Comparison of ENCODE assay signal across 8 cellular contexts in genomic region chr6:26032387-26033131, GRCh38. TPM values are rescaled to one million over a fixed set of nuclear protein-coding genes. Genes with fewer than 3 reads are reported as not detected.
DNase-seq lines count a peak whose midpoint lies in the region; ATAC-seq and TF ChIP-seq lines count a peak whose summit lies in the region.

No MANE protein-coding gene starts in this region.

- H3K9me3 Mint-ChIP-seq in activated naive CD8-positive, alpha-beta T cell (ENCODE audit: low read depth): no peaks in the 10 kb centered on the region

- H3K27me3 ChIP-seq in right atrium auricular region: no peaks in the 10 kb centered on the region

- peak overlapping the region; percentile 86 to 93 for H3K27ac ChIP-seq in right atrium auricular region

- H3K4me3 Mint-ChIP-seq in activated naive CD8-positive, alpha-beta T cell: peak overlapping the region; percentile 93

- H3K4me1 ChIP-seq in right atrium auricular region: peaks cover 0 to 25% of the 10 kb centered on the region in 2 donors

- TF ChIP-seq CTCF in NB4 (IDR thresholded peaks at IDR 0.05; ENCODE audit: low read depth, low read length) (no peak), right atrium auricular region (IDR thresholded peaks at IDR 0.05) (no peak), retinal pigment epithelial cell (conservative IDR thresholded peaks at IDR 0.05; ENCODE audit: low read depth, low read length) (no peak)

- peaks cover 40% of the 10 kb centered on the region for H3K4me1 Mint-ChIP-seq in activated naive CD8-positive, alpha-beta T cell (ENCODE audit: low read depth)

- H3K36me3 ChIP-seq in right atrium auricular region: no peaks in the 10 kb centered on the region

- no peak for TF ChIP-seq POLR2A in NB4 (IDR thresholded peaks at IDR 0.05; ENCODE audit: extremely low read depth, insufficient read length)

- peak overlapping the region; percentile 96 for H3K27ac Mint-ChIP-seq in activated naive CD8-positive, alpha-beta T cell

- DNase-seq in NCI-H2227 (lab: John Stamatoyannopoulos, UW; ENCODE audit: unreplicated experiment) (peak; percentile 80), NCI-H2227 treated with DMSO at 0.1 percent for 48 hours (lab: John Stamatoyannopoulos, UW) (no peak), NB4 (ENCODE audit: low read depth) (peak; percentile 73), right atrium auricular region (ENCODE audit: low spot score) (no peak), retinal pigment epithelial cell (ENCODE audit: low read depth) (no peak), DMS153 (lab: John Stamatoyannopoulos, UW) (no peak)

- no peak for ATAC-seq in HG03354 (IDR thresholded peaks at IDR 0.05; ENCODE audit: poor library complexity, severe bottlenecking, unreplicated experiment)

- no peaks in the 10 kb centered on the region for H3K27me3 Mint-ChIP-seq in activated naive CD8-positive, alpha-beta T cell

- H3K9me3 ChIP-seq in right atrium auricular region: no peaks in the 10 kb centered on the region

- H3K4me3 ChIP-seq in NB4 (ENCODE audit: low read depth, low read length) (peak overlapping the region; percentile 79), right atrium auricular region (peak overlapping the region; percentile 50 to 67), retinal pigment epithelial cell (ENCODE audit: low read length) (peak overlapping the region; percentile 70)

- peaks cover 2% of the 10 kb centered on the region for H3K36me3 Mint-ChIP-seq in activated naive CD8-positive, alpha-beta T cell

RNA-seq across cellular contexts. Expression of gene HFE, which starts 54.7 kb away (rescaled TPM):
- 1 to 10 TPM; 3.1 to 6.4 TPM for total RNA-seq in right atrium auricular region

Comparison
In these comparisons a context has a peak if more than half of its experiments do, and no peak if none do; other contexts are left out.
1. DNase-seq: peak in NCI-H2227 (single experiment) and NB4 (single experiment); none in NCI-H2227 treated with DMSO at 0.1 percent for 48 hours (single experiment), right atrium auricular region (single experiment), retinal pigment epithelial cell (single experiment) and DMS153 (single experiment).
2. Peak in every context shown above with its lines, with median percentiles within 50 percentile points of each other: H3K4me3 ChIP-seq.